Comparison of ENCODE assay signal across 8 cellular contexts in the genomic region with DNA sequence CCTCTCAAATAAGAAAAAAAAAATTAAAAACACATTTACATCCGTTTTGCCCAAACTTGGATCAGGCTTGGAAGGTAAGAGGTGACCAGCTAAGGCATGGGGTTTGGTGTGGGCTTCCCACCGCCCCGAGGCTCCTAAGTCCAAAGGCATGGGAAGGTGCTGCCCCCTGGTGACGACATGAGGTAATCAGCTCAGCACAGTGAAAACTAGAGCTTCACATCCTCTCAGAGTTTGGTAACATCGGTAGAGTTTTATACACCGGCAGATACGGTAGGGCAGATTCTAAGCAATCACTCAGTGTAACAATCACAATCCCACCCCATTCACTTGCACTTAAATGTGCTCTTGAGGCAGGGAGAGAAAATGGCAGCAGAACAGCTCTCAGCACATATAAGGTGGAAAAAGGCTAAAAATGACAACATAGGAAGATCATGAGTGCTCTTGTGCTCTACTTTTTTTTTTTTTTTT.
A peak's percentile ranks its signal among the peaks of the same experiment; 100 is the strongest.
DNase-seq lines count a peak whose midpoint lies in the region; ATAC-seq and TF ChIP-seq lines count a peak whose summit lies in the region.

No MANE protein-coding gene starts in this region.

- H3K27ac ChIP-seq in lower lobe of right lung = no peak overlapping the region

- TF ChIP-seq CTCF in lower lobe of right lung (IDR thresholded peaks at IDR 0.05) = peak; percentile 90

- peak; percentile 61 for ATAC-seq in GM18870 (IDR thresholded peaks at IDR 0.05; ENCODE audit: unreplicated experiment)
- ATAC-seq in HG03378 (IDR thresholded peaks at IDR 0.05; ENCODE audit: unreplicated experiment) = peak; percentile 91
- ATAC-seq in lower lobe of right lung = peak; percentile 91 to 94

- no peaks in the 10 kb centered on the region for H3K9me3 ChIP-seq in lower lobe of right lung

- no peaks in the 10 kb centered on the region for H3K36me3 ChIP-seq in lower lobe of right lung

- peaks cover 12% of the 10 kb centered on the region for H3K4me1 ChIP-seq in lower lobe of right lung

- DNase-seq in AG08396 (ENCODE audit: low spot score) (peak; percentile 64), NCI-H510A treated with DMSO at 0.1 percent for 48 hours (lab: John Stamatoyannopoulos, UW) (peak; percentile 83), lower lobe of right lung (peak; percentile 80)
- DNase-seq in activated CD4-positive, alpha-beta T cell treated with anti-CD3 and anti-CD28 coated beads, Interleukin-2, amount 50 U/mL, for 4 hours = peak; percentile 74 to 75
- peak; percentile 70 for DNase-seq in effector CD8-positive, alpha-beta T cell (lab: John Stamatoyannopoulos, UW)
- DNase-seq in stimulated activated CD8-positive, alpha-beta memory T cell treated with anti-CD3 and anti-CD28 coated beads, Interleukin-12 subunit alpha, Interleukin-12 subunit beta, amount 100 ng/mL, for 4 hours (ENCODE audit: low read depth) = peak; percentile 54

- H3K27me3 ChIP-seq in lower lobe of right lung (ENCODE audit: low read depth) = no peaks in the 10 kb centered on the region

- intact Hi-C loops in lower lobe of right lung (cut with DNase I) = no loop called here

- no peak overlapping the region for H3K4me3 ChIP-seq in lower lobe of right lung
